Comparison of ENCODE assay signal across 1 cellular context in genomic region chr9:126860077-126860756, GRCh38.
A peak's percentile ranks its signal among the peaks of the same experiment; 100 is the strongest.
TF ChIP-seq lines count a peak whose summit lies in the region.

Gene ZBTB34, plus strand, starts transcription at chr9:126860639. Its CDS starts 18,761 bp downstream, at chr9:126879400.

TF ChIP-seq in HepG2, 621 proteins besides CTCF, POLR2A, EP300 and RAD21 (continued from another document and continues in another):
- TF ChIP-seq ZBTB40 (IDR thresholded peaks at IDR 0.05) (no peak), ZBTB40 (CRISPR knock-in tag; IDR thresholded peaks at IDR 0.05) (peak; percentile 41; the same call in 1 of the 2 replicates), WIZ (CRISPR knock-in tag; IDR thresholded peaks at IDR 0.05) (no peak; the same call in 1 of the 2 replicates), ZNF337 (CRISPR knock-in tag; IDR thresholded peaks at IDR 0.05; ENCODE audit: borderline replicate concordance, low read depth) (no peak), SOX13 (IDR thresholded peaks at IDR 0.05) (no peak), SOX13 (CRISPR knock-in tag; conservative IDR thresholded peaks at IDR 0.05 in 1 of 2, IDR thresholded peaks at IDR 0.05 in 1 of 2) (peak in 1 of 2 experiments; percentile 14; a peak in 1 of 4 replicates), KLF9 (CRISPR knock-in tag; IDR thresholded peaks at IDR 0.05; ENCODE audit: low read depth) (no peak), MED8 (CRISPR knock-in tag; IDR thresholded peaks at IDR 0.05; ENCODE audit: insufficient replicate concordance) (peak; percentile 53), ZFP36L2 (CRISPR knock-in tag; IDR thresholded peaks at IDR 0.05) (no peak), SMYD3 (CRISPR knock-in tag; IDR thresholded peaks at IDR 0.05) (no peak), MEIS1 (CRISPR knock-in tag; IDR thresholded peaks at IDR 0.05; ENCODE audit: borderline replicate concordance) (no peak), ZNF570 (CRISPR knock-in tag; IDR thresholded peaks at IDR 0.05; ENCODE audit: borderline replicate concordance) (no peak), MED13 (CRISPR knock-in tag; IDR thresholded peaks at IDR 0.05) (0 out of 2 replicates have a peak, but pooled peaks have one; percentile 37), ARNT2 (CRISPR knock-in tag; IDR thresholded peaks at IDR 0.05; ENCODE audit: low read depth) (0 out of 2 replicates have a peak, but pooled peaks have one; percentile 27), SRSF1 (optimal IDR thresholded peaks at IDR 0.05; ENCODE audit: low read depth, low read length) (peak; percentile 88), AFF4 (CRISPR knock-in tag; IDR thresholded peaks at IDR 0.05) (no peak), ZNF333 (CRISPR knock-in tag; IDR thresholded peaks at IDR 0.05; ENCODE audit: borderline replicate concordance) (peak; percentile 57; the same call in 1 of the 2 replicates), KMT2B (CRISPR knock-in tag; IDR thresholded peaks at IDR 0.05) (peak; percentile 73), ATF7-NPFF (CRISPR knock-in tag; IDR thresholded peaks at IDR 0.05; ENCODE audit: low read depth) (peak; percentile 39; the same call in 1 of the 2 replicates), POLR2AphosphoS2 (IDR thresholded peaks at IDR 0.05; ENCODE audit: low read depth, low read length) (no peak), ISL2 (CRISPR knock-in tag; IDR thresholded peaks at IDR 0.05) (0 out of 2 replicates have a peak, but pooled peaks have one; percentile 27), MED1 (CRISPR knock-in tag; IDR thresholded peaks at IDR 0.05) (0 out of 2 replicates have a peak, but pooled peaks have one; percentile 27), KDM6A (CRISPR knock-in tag; IDR thresholded peaks at IDR 0.05; ENCODE audit: low read depth) (no peak), JDP2 (CRISPR knock-in tag; IDR thresholded peaks at IDR 0.05; ENCODE audit: borderline replicate concordance) (no peak), ZNF3 (CRISPR knock-in tag; IDR thresholded peaks at IDR 0.05) (no peak), ZNF224 (CRISPR knock-in tag; IDR thresholded peaks at IDR 0.05) (no peak), ZNF281 (CRISPR knock-in tag; IDR thresholded peaks at IDR 0.05; ENCODE audit: borderline replicate concordance) (no peak), GATAD1 (CRISPR knock-in tag; IDR thresholded peaks at IDR 0.05) (peak; percentile 27; the same call in 1 of the 2 replicates), ESRRA (CRISPR knock-in tag; IDR thresholded peaks at IDR 0.05; ENCODE audit: low read depth) (no peak), MXD4 (CRISPR knock-in tag; IDR thresholded peaks at IDR 0.05) (no peak), FOXA3 (CRISPR knock-in tag; IDR thresholded peaks at IDR 0.05) (peak; percentile 12; the same call in 1 of the 2 replicates), ZNF430 (CRISPR knock-in tag; IDR thresholded peaks at IDR 0.05) (no peak; the same call in 1 of the 2 replicates), ZNF746 (CRISPR knock-in tag; IDR thresholded peaks at IDR 0.05) (peak; percentile 60; the same call in 1 of the 2 replicates), FIP1L1 (IDR thresholded peaks at IDR 0.05; ENCODE audit: borderline replicate concordance, insufficient read depth, low read depth, low read length) (no peak), ZNF792 (CRISPR knock-in tag; IDR thresholded peaks at IDR 0.05) (0 out of 2 replicates have a peak, but pooled peaks have one; percentile 45), ZNF749 (CRISPR knock-in tag; IDR thresholded peaks at IDR 0.05; ENCODE audit: borderline replicate concordance) (no peak), ZNF225 (CRISPR knock-in tag; IDR thresholded peaks at IDR 0.05) (no peak), RXRB (CRISPR knock-in tag; IDR thresholded peaks at IDR 0.05; ENCODE audit: borderline replicate concordance) (no peak), ERF (CRISPR knock-in tag; IDR thresholded peaks at IDR 0.05) (peak; percentile 66; the same call in 1 of the 2 replicates), NR2F6 (IDR thresholded peaks at IDR 0.05) (no peak), NR2F6 (CRISPR knock-in tag; IDR thresholded peaks at IDR 0.05) (no peak), ZBTB7A (CRISPR knock-in tag; IDR thresholded peaks at IDR 0.05) (peak; percentile 98), SMAD1 (CRISPR knock-in tag; IDR thresholded peaks at IDR 0.05; ENCODE audit: borderline replicate concordance, low read depth) (no peak), ZSCAN9 (CRISPR knock-in tag; IDR thresholded peaks at IDR 0.05; ENCODE audit: borderline replicate concordance) (peak; percentile 53; the same call in 1 of the 2 replicates), RELA (CRISPR knock-in tag; IDR thresholded peaks at IDR 0.05) (0 out of 2 replicates have a peak, but pooled peaks have one; percentile 37), PPARG (CRISPR knock-in tag; conservative IDR thresholded peaks at IDR 0.05) (no peak)
